8 cellular contexts compared by ENCODE assay signal in the genomic region with DNA sequence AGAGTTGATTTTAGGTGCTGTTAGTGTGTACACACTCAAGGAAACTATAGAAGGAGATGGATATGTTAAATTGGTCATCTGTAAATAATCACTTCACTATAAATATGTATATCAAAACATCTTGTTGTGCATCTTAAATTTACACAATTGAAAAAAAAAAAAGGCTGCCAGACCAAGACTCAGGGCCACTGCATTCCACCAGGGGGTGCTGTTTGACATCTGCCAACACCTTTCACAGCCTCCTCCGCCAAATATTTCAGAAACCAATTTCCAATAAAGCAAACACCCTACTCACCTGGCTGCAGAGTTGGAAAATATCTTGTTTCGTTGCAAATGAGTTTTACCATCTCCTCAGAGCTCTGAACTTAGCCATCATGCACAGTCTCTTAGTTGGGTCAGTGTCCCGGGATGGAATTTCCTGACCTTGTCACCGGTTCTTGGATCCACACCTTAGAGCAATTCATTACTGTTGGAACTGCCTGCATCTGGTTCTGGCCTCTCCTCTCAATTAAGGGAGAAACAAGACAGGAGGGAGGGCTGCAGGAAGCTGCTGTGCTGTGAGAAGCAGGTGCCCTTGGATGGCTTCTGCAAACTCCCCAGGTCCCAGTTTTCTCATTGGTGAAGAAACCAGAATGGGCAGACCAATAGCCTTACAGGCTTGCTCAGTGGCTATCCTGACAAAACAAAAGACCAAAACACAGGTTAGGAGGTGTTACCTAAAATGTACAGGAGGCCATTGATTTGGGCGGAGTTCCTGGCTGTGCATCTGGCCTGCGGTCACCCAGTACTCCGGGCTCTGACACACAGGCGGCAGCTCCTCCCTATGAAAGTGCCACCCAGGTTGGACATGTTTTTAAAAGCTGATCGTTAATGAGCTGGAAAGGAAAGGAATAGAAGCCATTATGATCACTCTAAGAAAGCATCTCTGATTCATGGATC.
DNase-seq lines count a peak whose midpoint lies in the region; ATAC-seq and TF ChIP-seq lines count a peak whose summit lies in the region.

No MANE protein-coding gene starts in this region.

- BruUV-seq in MCF 10A (replicated peaks; lab: Mats Ljungman, UMichigan) = no TSS peak

- intact Hi-C loops in MCF 10A (cut with micrococcal nuclease) = loop anchor here (5.0 kb wide), 1 partner anchor 166 kb away; no protein-coding TSS in a partner anchor

- H3K36me3 Mint-ChIP-seq in T-helper 2 cell treated with Interferon-gamma antibody and Interleukin-4, amounts not matched to agents 5 μg/mL and 100 μg/mL, for 36 hours (ENCODE audit: low read depth) = no peaks in the 10 kb centered on the region
- no peaks in the 10 kb centered on the region for H3K36me3 Mint-ChIP-seq in MCF 10A (ENCODE audit: insufficient read depth, unreplicated experiment)

- no peak overlapping the region for H3K4me2 ChIP-seq in DND-41 (ENCODE audit: insufficient read depth, low read length)

- no peak overlapping the region for H3K9ac ChIP-seq in DND-41 (ENCODE audit: low read depth, low read length)

- POLR2A ChIA-PET in MCF 10A (lab: Yijun Ruan, JAX) = no interaction called here

- H3K36me3 ChIP-seq in DND-41 (ENCODE audit: insufficient read depth, low read length) (no peaks in the 10 kb centered on the region), MG63 (no peaks in the 10 kb centered on the region)

- ATAC-seq in DND-41 (ENCODE audit: insufficient read depth, low read depth) = 0 out of 3 replicates have a peak, but pooled peaks have one; percentile 48

- peaks cover 7% of the 10 kb centered on the region for H3K4me1 Mint-ChIP-seq in T-helper 2 cell treated with Interferon-gamma antibody and Interleukin-4, amounts not matched to agents 5 μg/mL and 100 μg/mL, for 36 hours (ENCODE audit: low read depth)
- no peaks in the 10 kb centered on the region for H3K4me1 Mint-ChIP-seq in MCF 10A (ENCODE audit: insufficient read depth, unreplicated experiment)

- H3K79me2 ChIP-seq in DND-41 (ENCODE audit: insufficient read depth, low read length) = no peaks in the 10 kb centered on the region

- H4K20me1 ChIP-seq in DND-41 (ENCODE audit: insufficient read depth, low read length) = no peaks in the 10 kb centered on the region

- H3K27me3 ChIP-seq in DND-41 (ENCODE audit: insufficient read depth, low read length, poor library complexity) (no peaks in the 10 kb centered on the region), MG63 (no peaks in the 10 kb centered on the region)

- H3K4me1 ChIP-seq in DND-41 (ENCODE audit: insufficient read depth, low read length) = peaks cover 88% of the 10 kb centered on the region

- H3K4me3 ChIP-seq in DND-41 (ENCODE audit: low read depth in 1 of 2, low read length in 2 of 2) = no peak overlapping the region
- H3K4me3 ChIP-seq in MG63 = no peak overlapping the region

- H3K27ac ChIP-seq in DND-41 (ENCODE audit: low read length) = peak overlapping the region; percentile 70

- H3K27ac Mint-ChIP-seq in T-helper 2 cell treated with Interferon-gamma antibody and Interleukin-4, amounts not matched to agents 5 μg/mL and 100 μg/mL, for 36 hours = no peak overlapping the region
- H3K27ac Mint-ChIP-seq in MCF 10A (ENCODE audit: low read depth, unreplicated experiment) = no peak overlapping the region

- CTCF ChIA-PET in MCF 10A (lab: Yijun Ruan, JAX) = interaction anchor here (0.8 to 1.1 kb wide), 2 partner anchors 11 to 125 kb away, joined by 3 to 4 read pairs; no protein-coding TSS in a partner anchor

- no peaks in the 10 kb centered on the region for H3K9me3 Mint-ChIP-seq in T-helper 2 cell treated with Interferon-gamma antibody and Interleukin-4, amounts not matched to agents 5 μg/mL and 100 μg/mL, for 36 hours
- peaks cover 26% of the 10 kb centered on the region for H3K9me3 Mint-ChIP-seq in MCF 10A (ENCODE audit: unreplicated experiment)

- peaks cover 3% of the 10 kb centered on the region for H3K27me3 Mint-ChIP-seq in T-helper 2 cell treated with Interferon-gamma antibody and Interleukin-4, amounts not matched to agents 5 μg/mL and 100 μg/mL, for 36 hours (ENCODE audit: low read depth)
- no peaks in the 10 kb centered on the region for H3K27me3 Mint-ChIP-seq in MCF 10A (ENCODE audit: insufficient read depth, unreplicated experiment)

- no peak overlapping the region for H3K4me3 Mint-ChIP-seq in T-helper 2 cell treated with Interferon-gamma antibody and Interleukin-4, amounts not matched to agents 5 μg/mL and 100 μg/mL, for 36 hours
- no peak overlapping the region for H3K4me3 Mint-ChIP-seq in MCF 10A (ENCODE audit: unreplicated experiment)

- TF ChIP-seq CTCF in DND-41 (IDR thresholded peaks at IDR 0.05; ENCODE audit: borderline replicate concordance, extremely low read depth, low read length, poor library complexity, severe bottlenecking) (peak; percentile 97), MCF 10A (IDR thresholded peaks at IDR 0.05; ENCODE audit: unreplicated experiment) (peak; percentile 23)

- H2AFZ ChIP-seq in DND-41 (ENCODE audit: low read depth, low read length) = no peak overlapping the region

- H3K9me3 ChIP-seq in DND-41 (ENCODE audit: insufficient read depth, low read length, severe bottlenecking) = no peaks in the 10 kb centered on the region
- no peaks in the 10 kb centered on the region for H3K9me3 ChIP-seq in MG63

- DNase-seq in DND-41 = peak; percentile 77
- DNase-seq in MG63 = peak; percentile 50
- DNase-seq in T-helper 2 cell treated with Interferon-gamma antibody and Interleukin-4, amounts not matched to agents 5 μg/mL and 100 μg/mL, for 36 hours (ENCODE audit: low spot score) = peak; percentile 32
- peak; percentile 0 for DNase-seq in MCF 10A (ENCODE audit: unreplicated experiment)
- peak; percentile 85 for DNase-seq in left kidney (ENCODE audit: low read depth, low spot score)
- peak; percentile 15 to 29 (median 26) for DNase-seq in stimulated activated CD4-positive, alpha-beta T cell treated with anti-CD3 and anti-CD28 coated beads, TNF-alpha, amount 100 ng/mL, for 4 hours (ENCODE audit: low read depth in 3 of 3)
- no peak for DNase-seq in middle frontal gyrus (ENCODE audit: extremely low spot score, low spot score)
- no peak for DNase-seq in occipital lobe (lab: John Stamatoyannopoulos, UW)

Comparison
In these comparisons a context has a peak if more than half of its experiments do, and no peak if none do; other contexts are left out.
1. DNase-seq: peak in DND-41 (single experiment), MG63 (single experiment), T-helper 2 cell treated with Interferon-gamma antibody and Interleukin-4, amounts not matched to agents 5 μg/mL and 100 μg/mL, for 36 hours (single experiment), MCF 10A (single experiment), left kidney (single experiment) and stimulated activated CD4-positive, alpha-beta T cell treated with anti-CD3 and anti-CD28 coated beads, TNF-alpha, amount 100 ng/mL, for 4 hours (3 of 3); none in middle frontal gyrus (single experiment) and occipital lobe (single experiment).